ENCODE assay signal across 8 cellular contexts in genomic region chr15:66386204-66387123, GRCh38. TPM values are rescaled to one million over a fixed set of nuclear protein-coding genes. Genes with fewer than 3 reads are reported as not detected.
DNase-seq lines count a peak whose midpoint lies in the region; ATAC-seq, FAIRE-seq and TF ChIP-seq lines count a peak whose summit lies in the region.

MAP2K1 (plus strand) TSS chr15:66386912; CDS start chr15:66387348, 436 bp downstream.

- TF ChIP-seq CTCF in kidney (IDR thresholded peaks at IDR 0.05; ENCODE audit: borderline replicate concordance, extremely low read depth, insufficient read depth): peak; percentile 73

- H3K36me3 ChIP-seq in kidney (ENCODE audit: control insufficient read depth in 1 of 2, insufficient read depth in 2 of 2, low read length in 2 of 2): no peaks in the 10 kb centered on the region

- DNase-seq in AML-193 (lab: John Stamatoyannopoulos, UW) (peak; percentile 92 to 96), NCI-H446 (lab: John Stamatoyannopoulos, UW) (peak; percentile 77 to 97), cerebellar nuclear complex (lab: John Stamatoyannopoulos, UW) (peak; percentile 76 to 96), kidney (peak; percentile 99)
- peak; percentile 97 for DNase-seq in activated CD4-positive, CD25-positive, alpha-beta regulatory T cell treated with anti-CD3 and anti-CD28 coated beads, Interleukin-2, amount 50 U/mL, for 72 hours
- DNase-seq in stimulated activated CD4-positive, alpha-beta T cell treated with anti-CD3 and anti-CD28 coated beads, Interleukin-15, amount 100 ng/mL, for 24 hours: peak; percentile 99

- peaks cover 6 to 12% of the 10 kb centered on the region in 2 donors for H3K4me1 ChIP-seq in kidney (ENCODE audit: control insufficient read depth in 1 of 2, insufficient read depth in 1 of 2, low read depth in 1 of 2, low read length in 2 of 2)

- peak within 1 kb of the TSS; percentile 74 for H3K9ac ChIP-seq in kidney (ENCODE audit: low read length in 2 of 2)

- H3K9me3 ChIP-seq in kidney (ENCODE audit: control insufficient read depth in 1 of 2, low read length in 2 of 2): no peaks in the 10 kb centered on the region

- ATAC-seq in GM19035 (IDR thresholded peaks at IDR 0.05; ENCODE audit: unreplicated experiment) (peak; percentile 80), HG03354 (IDR thresholded peaks at IDR 0.05; ENCODE audit: poor library complexity, severe bottlenecking, unreplicated experiment) (peak; percentile 78)

- intact Hi-C loops in kidney (cut with DNase I): no loop called here

- peak within 1 kb of the TSS; percentile 68 to 81 for H3K4me3 ChIP-seq in kidney (ENCODE audit: low read length in 2 of 2)

- no peak for FAIRE-seq in kidney (lab: Jason Lieb, UNC)

- peak within 1 kb of the TSS; percentile 68 to 73 for H3K27ac ChIP-seq in kidney (ENCODE audit: low read depth in 2 of 2, low read length in 2 of 2)

RNA-seq across cellular contexts. Expression of gene MAP2K1, which starts in this region (rescaled TPM):
- 49.4 TPM for total RNA-seq in kidney
- 33.1 TPM for polyA plus RNA-seq in kidney (ENCODE audit: insufficient read depth, low read depth, low replicate concordance)

Comparison
In these comparisons a context has a peak if more than half of its experiments do, and no peak if none do; other contexts are left out.
1. Peak in every context shown above with its lines: DNase-seq, ATAC-seq, H3K4me3 ChIP-seq and H3K27ac ChIP-seq.